In the genomic region with DNA sequence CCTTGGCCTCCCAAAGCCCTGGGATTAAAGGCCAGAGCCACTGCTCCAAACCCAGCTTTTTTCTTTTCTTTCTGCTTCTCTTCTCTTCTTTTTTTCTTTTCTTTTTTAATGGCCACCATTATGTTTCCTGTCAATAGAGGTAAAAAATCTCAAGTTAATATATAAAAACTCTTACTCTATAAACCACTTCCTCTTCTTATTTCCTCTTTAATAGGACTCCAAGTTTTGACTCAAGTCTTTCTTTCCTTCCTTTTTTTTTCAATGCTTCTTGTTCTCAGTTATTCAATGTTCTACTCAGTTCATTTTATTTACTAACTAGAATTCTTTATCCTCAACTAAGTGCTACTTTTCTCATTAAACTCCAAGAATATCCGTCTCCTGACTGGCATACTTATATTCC, we compare ENCODE assay signal across 17 cellular contexts. TPM values are rescaled to one million over a fixed set of nuclear protein-coding genes. Genes with fewer than 3 reads are reported as not detected.
DNase-seq lines count a peak whose midpoint lies in the region; ATAC-seq and TF ChIP-seq lines count a peak whose summit lies in the region.
"Had no signal": no experiment of that assay in that cellular context is flagged by ENCODE, and none has a peak within 500 bp of the region (broad histone marks: within the 10 kb centered on the region; RNA-seq: fewer than 3 reads in every experiment).

No MANE protein-coding gene starts in this region.

- H3K9me3 ChIP-seq in DOHH2 (ENCODE audit: control insufficient read depth, insufficient read depth, low read length): no peaks in the 10 kb centered on the region
- H3K9me3 ChIP-seq: left ventricle myocardium inferior had no signal

- intact Hi-C loops in dendritic cell treated with granulocyte-macrophage colony-stimulating factor and Interleukin-4, amounts not matched to agents 40 ng/mL and 50 ng/mL, for 4 days (cut with micrococcal nuclease): no loop called here

- H3K4me3 Mint-ChIP-seq in dendritic cell treated with granulocyte-macrophage colony-stimulating factor and Interleukin-4, amounts not matched to agents 40 ng/mL and 50 ng/mL, for 4 days: no peak overlapping the region
- H3K4me3 Mint-ChIP-seq in HFFc6: no peak overlapping the region
- H3K4me3 Mint-ChIP-seq: activated CD4-positive, alpha-beta memory T cell treated with anti-CD3 and anti-CD28 coated beads for 36 hours; natural killer cell had no signal

- H3F3A ChIP-seq in DOHH2 (ENCODE audit: control insufficient read depth, insufficient read depth): peaks cover 4% of the 10 kb centered on the region; the same call in 1 of the 2 replicates

- no peak for TF ChIP-seq CTCF in DOHH2 (IDR thresholded peaks at IDR 0.05; ENCODE audit: low read depth, low read length, poor library complexity, severe bottlenecking)
- no peak for TF ChIP-seq CTCF in GM20000 (IDR thresholded peaks at IDR 0.05; ENCODE audit: extremely low read depth, missing control alignments)
- TF ChIP-seq CTCF in HFFc6 (IDR thresholded peaks at IDR 0.05): no peak

- ATAC-seq in HG02938 (IDR thresholded peaks at IDR 0.05; ENCODE audit: unreplicated experiment) (peak; percentile 63), GM18519 (IDR thresholded peaks at IDR 0.05; ENCODE audit: low FRiP score, unreplicated experiment) (no peak)
- ATAC-seq: natural killer cell had no signal

- DNase-seq in NOMO-1 treated with DMSO at 0.1 percent for 48 hours (lab: John Stamatoyannopoulos, UW; ENCODE audit: unreplicated experiment): peak; percentile 96
- DNase-seq in HuH-7 (ENCODE audit: low spot score): no peak
- no peak for DNase-seq in GM20000 (ENCODE audit: low spot score)
- no peak for DNase-seq in HFFc6
- DNase-seq: activated CD4-positive, alpha-beta memory T cell treated with anti-CD3 and anti-CD28 coated beads for 36 hours; activated effector memory CD4-positive, alpha-beta T cell treated with Interleukin-2 at 50 U/mL for 16 hours; DMS79; dorsolateral prefrontal cortex; KG1; left ventricle myocardium inferior; natural killer cell; NCI-H2029; NCI-H69 had no signal

- no peaks in the 10 kb centered on the region for H3K27me3 ChIP-seq in DOHH2 (ENCODE audit: control insufficient read depth, low read length)
- H3K27me3 ChIP-seq: dorsolateral prefrontal cortex had no signal

- no peaks in the 10 kb centered on the region for H3K36me3 ChIP-seq in DOHH2 (ENCODE audit: control insufficient read depth, low read length)
- H3K36me3 ChIP-seq: left ventricle myocardium inferior had no signal

- no peaks in the 10 kb centered on the region for H3K9me2 ChIP-seq in DOHH2 (replicated peaks; ENCODE audit: control insufficient read depth, low read length)

- H3K9me3 Mint-ChIP-seq in dendritic cell treated with granulocyte-macrophage colony-stimulating factor and Interleukin-4, amounts not matched to agents 40 ng/mL and 50 ng/mL, for 4 days: no peaks in the 10 kb centered on the region
- H3K9me3 Mint-ChIP-seq in HFFc6: no peaks in the 10 kb centered on the region
- H3K9me3 Mint-ChIP-seq: activated CD4-positive, alpha-beta memory T cell treated with anti-CD3 and anti-CD28 coated beads for 36 hours; natural killer cell had no signal

- H3K27ac ChIP-seq in DOHH2 (ENCODE audit: low read depth, low read length): peak overlapping the region; percentile 56
- H3K27ac ChIP-seq: dorsolateral prefrontal cortex, left ventricle myocardium inferior had no signal

- peak overlapping the region; percentile 77 for H3K4me2 ChIP-seq in DOHH2 (ENCODE audit: low read length)

- no peaks in the 10 kb centered on the region for H3K79me2 ChIP-seq in DOHH2 (ENCODE audit: control insufficient read depth, low read length)

- no peaks in the 10 kb centered on the region for H3K36me3 Mint-ChIP-seq in dendritic cell treated with granulocyte-macrophage colony-stimulating factor and Interleukin-4, amounts not matched to agents 40 ng/mL and 50 ng/mL, for 4 days (ENCODE audit: low read depth)
- H3K36me3 Mint-ChIP-seq in HFFc6 (ENCODE audit: low read depth): no peaks in the 10 kb centered on the region
- H3K36me3 Mint-ChIP-seq: activated CD4-positive, alpha-beta memory T cell treated with anti-CD3 and anti-CD28 coated beads for 36 hours; natural killer cell had no signal

- H3K4me3 ChIP-seq in DOHH2 (ENCODE audit: low read length): peak overlapping the region; percentile 53
- H3K4me3 ChIP-seq: dorsolateral prefrontal cortex, left ventricle myocardium inferior had no signal

- H3K27me3 Mint-ChIP-seq in dendritic cell treated with granulocyte-macrophage colony-stimulating factor and Interleukin-4, amounts not matched to agents 40 ng/mL and 50 ng/mL, for 4 days: no peaks in the 10 kb centered on the region
- H3K27me3 Mint-ChIP-seq in HFFc6 (ENCODE audit: insufficient read depth): no peaks in the 10 kb centered on the region; the same call in 1 of the 2 replicates
- H3K27me3 Mint-ChIP-seq: activated CD4-positive, alpha-beta memory T cell treated with anti-CD3 and anti-CD28 coated beads for 36 hours had no signal

- H4K20me1 ChIP-seq in DOHH2 (ENCODE audit: control insufficient read depth, insufficient read depth, low read depth, low read length): no peaks in the 10 kb centered on the region

- peak overlapping the region; percentile 30 for H3K27ac Mint-ChIP-seq in dendritic cell treated with granulocyte-macrophage colony-stimulating factor and Interleukin-4, amounts not matched to agents 40 ng/mL and 50 ng/mL, for 4 days
- no peak overlapping the region for H3K27ac Mint-ChIP-seq in HFFc6
- H3K27ac Mint-ChIP-seq: activated CD4-positive, alpha-beta memory T cell treated with anti-CD3 and anti-CD28 coated beads for 36 hours; natural killer cell had no signal

- H3K4me1 Mint-ChIP-seq in dendritic cell treated with granulocyte-macrophage colony-stimulating factor and Interleukin-4, amounts not matched to agents 40 ng/mL and 50 ng/mL, for 4 days (ENCODE audit: low read depth): peaks cover 35% of the 10 kb centered on the region
- peaks cover 2% of the 10 kb centered on the region for H3K4me1 Mint-ChIP-seq in HFFc6 (ENCODE audit: low read depth)

- H3K4me1 ChIP-seq in DOHH2 (ENCODE audit: control insufficient read depth, low read length): peaks cover 16% of the 10 kb centered on the region
- H3K4me1 ChIP-seq: left ventricle myocardium inferior had no signal

RNA-seq across cellular contexts. Expression of gene MYCBP2, which starts 27.1 kb away (rescaled TPM):
- total RNA-seq in HFFc6 (2021; fragmentation: NEBNext Ultra II Directional; extraction: Animal tissue kit (Norgen Biotek cat#: 25700)): 10 to 100 TPM; 52.7 to 66.3 (median 54.9) TPM
